Comparison of ENCODE assay signal across 11 cellular contexts in genomic region chr15:35000511-35000910, GRCh38. TPM values are rescaled to one million over a fixed set of nuclear protein-coding genes. Genes with fewer than 3 reads are reported as not detected.
DNase-seq lines count a peak whose midpoint lies in the region; ATAC-seq and TF ChIP-seq lines count a peak whose summit lies in the region.
"Had no signal": no experiment of that assay in that cellular context is flagged by ENCODE, and none has a peak within 500 bp of the region (broad histone marks: within the 10 kb centered on the region; RNA-seq: fewer than 3 reads in every experiment).

No MANE protein-coding gene starts in this region.

- in situ Hi-C loops in Caki2 (cut with HindIII; ENCODE audit: low pct_unique_long_range_greater_than_20kb, low sequenced_read_pairs) = no loop called here

- peaks cover 4% of the 10 kb centered on the region for H3K4me1 Mint-ChIP-seq in MCF 10A (ENCODE audit: insufficient read depth, unreplicated experiment)
- H3K4me1 Mint-ChIP-seq: brain had no signal

- H3K9me3 Mint-ChIP-seq in MCF 10A (ENCODE audit: unreplicated experiment) = no peaks in the 10 kb centered on the region
- H3K9me3 Mint-ChIP-seq: brain, mesothelial cell of epicardium had no signal

- H3K4ac ChIP-seq in mesenchymal stem cell (ENCODE audit: low read depth in 1 of 2, low read length in 2 of 2) = no peak overlapping the region

- no peak overlapping the region for H2BK15ac ChIP-seq in mesenchymal stem cell (ENCODE audit: low read depth, poor library complexity, severe bottlenecking)

- no peak overlapping the region for H3K9ac ChIP-seq in mesenchymal stem cell (ENCODE audit: low read length)

- no peak overlapping the region for H3K18ac ChIP-seq in mesenchymal stem cell (ENCODE audit: low read depth in 1 of 2, low read length in 2 of 2)

- DNase-seq in Caki2 (ENCODE audit: low read depth) = peak; percentile 78
- peak; percentile 95 for DNase-seq in HT1080 (ENCODE audit: low read depth)
- peak; percentile 99 for DNase-seq in MCF 10A (ENCODE audit: unreplicated experiment)
- peak; percentile 49 for DNase-seq in mesenchymal stem cell
- no peak for DNase-seq in 8988T
- no peak for DNase-seq in C1 segment of cervical spinal cord (lab: John Stamatoyannopoulos, UW)

- no peak overlapping the region for H2BK12ac ChIP-seq in mesenchymal stem cell (ENCODE audit: low read length in 2 of 2)

- no TSS peak for BruUV-seq in MCF 10A (replicated peaks; lab: Mats Ljungman, UMichigan)

- H3K27me3 Mint-ChIP-seq in MCF 10A (ENCODE audit: insufficient read depth, unreplicated experiment) = no peaks in the 10 kb centered on the region

- H2AK5ac ChIP-seq in mesenchymal stem cell (ENCODE audit: low read length, severe bottlenecking) = no peak overlapping the region

- no peaks in the 10 kb centered on the region for H3K27me3 ChIP-seq in mesenchymal stem cell (ENCODE audit: control insufficient read depth in 1 of 2, insufficient read depth in 1 of 2, low read length in 2 of 2)

- H3K36me3 ChIP-seq in mesenchymal stem cell (ENCODE audit: control insufficient read depth in 1 of 2, insufficient read depth in 2 of 2, low read depth in 1 of 2, low read length in 2 of 2) = no peaks in the 10 kb centered on the region

- H4K8ac ChIP-seq in mesenchymal stem cell (ENCODE audit: low read length) = no peak overlapping the region

- no peak overlapping the region for H3K27ac ChIP-seq in mesenchymal stem cell (ENCODE audit: low read length, poor library complexity, severe bottlenecking)

- no peaks in the 10 kb centered on the region for H3K9me3 ChIP-seq in mesenchymal stem cell (ENCODE audit: control insufficient read depth, low read length)

- POLR2A ChIA-PET in MCF 10A (lab: Yijun Ruan, JAX) = interaction anchor here (0.6 to 8.0 kb wide), 16 partner anchors 9 to 1352 kb away, joined by 3 to 181 read pairs (median 5); partner anchors contain the start of genes AQR, SLC12A6 and ZNF770

- no peak overlapping the region for H3K23ac ChIP-seq in mesenchymal stem cell (ENCODE audit: low read length in 2 of 2)

- intact Hi-C loops in MCF 10A (cut with micrococcal nuclease) = no loop called here

- peak overlapping the region; percentile 43 for H3K4me3 Mint-ChIP-seq in MCF 10A (ENCODE audit: unreplicated experiment)
- H3K4me3 Mint-ChIP-seq: mesothelial cell of epicardium had no signal

- ATAC-seq in GM21360 (IDR thresholded peaks at IDR 0.05; ENCODE audit: unreplicated experiment) = no peak
- no peak for ATAC-seq in HG02884 (IDR thresholded peaks at IDR 0.05; ENCODE audit: unreplicated experiment)

- WGBS in mesenchymal stem cell = 40% methylated on average over 1 of the region's 1 CpG

- no peak overlapping the region for H4K91ac ChIP-seq in mesenchymal stem cell (ENCODE audit: low read length)

- H3K14ac ChIP-seq in mesenchymal stem cell (ENCODE audit: low read length in 2 of 2) = no peak overlapping the region

- no peak overlapping the region for H3K4me3 ChIP-seq in mesenchymal stem cell (ENCODE audit: insufficient read depth in 1 of 2, low read depth in 1 of 2, low read length in 2 of 2)
- H3K4me3 ChIP-seq: smooth muscle cell had no signal

- no peak overlapping the region for H2AFZ ChIP-seq in mesenchymal stem cell (ENCODE audit: low read depth, low read length)

- H3K4me1 ChIP-seq in mesenchymal stem cell (ENCODE audit: control insufficient read depth, insufficient read depth, low read depth, low read length) = no peaks in the 10 kb centered on the region

- H3K79me1 ChIP-seq in mesenchymal stem cell (replicated peaks; ENCODE audit: low read length, poor library complexity, severe bottlenecking) = no peaks in the 10 kb centered on the region

- peaks cover 4% of the 10 kb centered on the region for H3K36me3 Mint-ChIP-seq in MCF 10A (ENCODE audit: insufficient read depth, unreplicated experiment)
- H3K36me3 Mint-ChIP-seq: brain, mesothelial cell of epicardium had no signal

- no peak for TF ChIP-seq CTCF in MCF 10A (IDR thresholded peaks at IDR 0.05; ENCODE audit: unreplicated experiment)

- no peak overlapping the region for H2BK120ac ChIP-seq in mesenchymal stem cell (ENCODE audit: low read depth, low read length)

- H3K4me2 ChIP-seq in mesenchymal stem cell (ENCODE audit: low read length, poor library complexity, severe bottlenecking) = no peak overlapping the region
- H3K4me2 ChIP-seq: smooth muscle cell had no signal

- peak overlapping the region; percentile 85 for H3K27ac Mint-ChIP-seq in MCF 10A (ENCODE audit: low read depth, unreplicated experiment)
- H3K27ac Mint-ChIP-seq: brain, mesothelial cell of epicardium had no signal

- CTCF ChIA-PET in MCF 10A (lab: Yijun Ruan, JAX) = interaction anchor here (0.6 to 1.8 kb wide), 7 partner anchors 11 to 445 kb away, joined by 3 to 12 read pairs (median 4); partner anchors contain the start of gene AQR

- H2BK5ac ChIP-seq in mesenchymal stem cell (ENCODE audit: low read depth, low read length, poor library complexity, severe bottlenecking) = no peak overlapping the region

RNA-seq across cellular contexts. Expression of gene ZNF770, which starts 12.4 kb away (rescaled TPM):
- 10.3 and 11.5 TPM in 2 replicates for total RNA-seq in Caki2 (2014; rRNA removed; shearing (Covaris generic); ENCODE audit: low replicate concordance)
- 13.9 and 22.9 TPM in 2 replicates for total RNA-seq in HT1080 (2014; rRNA removed; shearing (Covaris generic))
- 23.0 and 32.8 TPM in 2 replicates for polyA plus RNA-seq in HT1080 (2015; cell fraction: cytosol; rRNA removed)
- 29.9 and 30.0 TPM in 2 replicates for polyA plus RNA-seq in HT1080 (2015; cell fraction: nucleus; rRNA removed)
- 61.0 and 73.6 TPM in 2 replicates for total RNA-seq in MCF 10A (2022)
- polyA plus RNA-seq in mesenchymal stem cell (2013, experiment 1 of 2) = 17.9 TPM
- polyA plus RNA-seq in mesenchymal stem cell (2013, experiment 2 of 2) = 18.7 TPM

RNA-seq across cellular contexts. Expression of gene AQR, which starts 31.0 kb away (rescaled TPM):
- 9.5 and 11.9 TPM in 2 replicates for total RNA-seq in Caki2 (2014; rRNA removed; shearing (Covaris generic); ENCODE audit: low replicate concordance)
- 19.9 and 21.6 TPM in 2 replicates for total RNA-seq in HT1080 (2014; rRNA removed; shearing (Covaris generic))
- polyA plus RNA-seq in HT1080 (2015; cell fraction: cytosol; rRNA removed) = 19.1 and 19.9 TPM in 2 replicates
- polyA plus RNA-seq in HT1080 (2015; cell fraction: nucleus; rRNA removed) = 77.4 and 80.0 TPM in 2 replicates
- 26.5 and 33.1 TPM in 2 replicates for total RNA-seq in MCF 10A (2022)
- polyA plus RNA-seq in mesenchymal stem cell (2013, experiment 1 of 2) = 13.2 TPM
- polyA plus RNA-seq in mesenchymal stem cell (2013, experiment 2 of 2) = 11.4 TPM

Comparison
In these comparisons a context has a peak if more than half of its experiments do, and no peak if none do; other contexts are left out.
1. DNase-seq: peak in Caki2 (single experiment), HT1080 (single experiment), MCF 10A (single experiment) and mesenchymal stem cell (single experiment); none in 8988T (single experiment) and C1 segment of cervical spinal cord (0 of 14).